Comparison of ENCODE assay signal across 8 cellular contexts in genomic region chrX:108091266-108091877, GRCh38. TPM values are rescaled to one million over a fixed set of nuclear protein-coding genes. Genes with fewer than 3 reads are reported as not detected.
DNase-seq lines count a peak whose midpoint lies in the region; ATAC-seq and TF ChIP-seq lines count a peak whose summit lies in the region.

TSS of gene ATG4A (plus strand) at chrX:108091778. CDS start at chrX:108091827, 49 bp downstream.
TSS of gene PSMD10 (minus strand) at chrX:108091542. CDS start at chrX:108091520, 22 bp downstream.

- H3K4me1 Mint-ChIP-seq in IgD-negative memory B cell, result peaks cover 0 to 5% (median 3%) of the 10 kb centered on the region in 3 donors

- CTCF ChIA-PET in OCI-LY7 (lab: Charles Lee; ENCODE audit: unreplicated experiment), result interaction anchor here (0.6 kb wide), 1 partner anchor 1693 kb away, joined by 3 read pairs; no protein-coding TSS in a partner anchor

- peak within 1 kb of the TSS; percentile 86 for H2AFZ ChIP-seq in OCI-LY7 (ENCODE audit: low read length)

- H3K4me3 ChIP-seq in OCI-LY7 (ENCODE audit: low read depth, low read length, poor library complexity, severe bottlenecking) (peak within 1 kb of the TSS; percentile 83), epithelial cell of esophagus (ENCODE audit: low read length) (peak within 1 kb of the TSS; percentile 70), mononuclear cell (ENCODE audit: low read length) (peak within 1 kb of the TSS; percentile 66)

- intact Hi-C loops in OCI-LY7 (cut with micrococcal nuclease; ENCODE audit: unreplicated experiment), result loop anchor here (5.0 kb wide), 1 partner anchor 1479 kb away; the partner anchor contains the start of gene RADX

- peak within 1 kb of the TSS; percentile 55 for H3K27ac ChIP-seq in OCI-LY7 (ENCODE audit: low read depth, low read length, poor library complexity, severe bottlenecking)

- DNase-seq in DMS153 treated with DMSO at 0.1 percent for 48 hours (lab: John Stamatoyannopoulos, UW; ENCODE audit: unreplicated experiment) (peak; percentile 69), OCI-LY7 (ENCODE audit: low spot score) (peak; percentile 91), activated T-cell treated with anti-CD3 and anti-CD28 coated beads for 1 hour (ENCODE audit: low read depth) (peak; percentile 75), epithelial cell of esophagus (ENCODE audit: low read depth) (peak; percentile 96)
- peak; percentile 72 to 81 for DNase-seq in stimulated activated CD8-positive, alpha-beta memory T cell treated with anti-CD3 and anti-CD28 coated beads, Interleukin-2, amount 100 ng/mL, for 48 hours (ENCODE audit: low read depth in 2 of 2)

- peaks cover 21% of the 10 kb centered on the region for H3K36me3 ChIP-seq in OCI-LY7 (ENCODE audit: insufficient read depth, low read length)

- no peaks in the 10 kb centered on the region for H3K36me3 Mint-ChIP-seq in IgD-negative memory B cell

- BruUV-seq in OCI-LY7 (replicated peaks; lab: Mats Ljungman, UMichigan), result no TSS peak

- H3K27ac Mint-ChIP-seq in IgD-negative memory B cell, result no peak within 1 kb of the TSS

- peak within 1 kb of the TSS; percentile 95 for H3K4me2 ChIP-seq in OCI-LY7 (ENCODE audit: low read length)

- H3K4me1 ChIP-seq in OCI-LY7 (ENCODE audit: insufficient read depth, low read length, poor library complexity, severe bottlenecking), result peaks cover 5% of the 10 kb centered on the region
- peaks cover 9% of the 10 kb centered on the region for H3K4me1 ChIP-seq in mononuclear cell (ENCODE audit: insufficient read depth, low read length)

- H3K4me3 Mint-ChIP-seq in IgD-negative memory B cell, result no peak within 1 kb of the TSS

- H3K9me2 ChIP-seq in OCI-LY7 (ENCODE audit: insufficient read depth, low read length), result no peaks in the 10 kb centered on the region

- peaks cover 24% of the 10 kb centered on the region for H3K79me2 ChIP-seq in OCI-LY7 (ENCODE audit: insufficient read depth, low read depth, low read length)

- no peaks in the 10 kb centered on the region for H3K27me3 Mint-ChIP-seq in IgD-negative memory B cell

- H4K20me1 ChIP-seq in OCI-LY7 (ENCODE audit: insufficient read depth, low read length), result no peaks in the 10 kb centered on the region

- H3K27me3 ChIP-seq in mononuclear cell (ENCODE audit: insufficient read depth, low read length), result no peaks in the 10 kb centered on the region

- peak; percentile 96 for ATAC-seq in GM21619 (IDR thresholded peaks at IDR 0.05; ENCODE audit: unreplicated experiment)

- H3K9me3 ChIP-seq in OCI-LY7 (ENCODE audit: low read length) (no peaks in the 10 kb centered on the region), mononuclear cell (ENCODE audit: low read depth, low read length) (no peaks in the 10 kb centered on the region)

- POLR2A ChIA-PET in OCI-LY7 (lab: Charles Lee), result interaction anchor here (0.8 to 1.0 kb wide), 2 partner anchors 37 to 463 kb away, joined by 3 read pairs; partner anchors contain the start of gene PRPS1

- no peak for TF ChIP-seq CTCF in OCI-LY7 (conservative IDR thresholded peaks at IDR 0.05; ENCODE audit: low read length)
- TF ChIP-seq CTCF in epithelial cell of esophagus (IDR thresholded peaks at IDR 0.05; ENCODE audit: insufficient read depth, low read depth, low read length, missing control alignments), result no peak

- H3K9me3 Mint-ChIP-seq in IgD-negative memory B cell, result no peaks in the 10 kb centered on the region

RNA-seq across cellular contexts. Expression of gene ATG4A, which starts in this region (rescaled TPM):
- 25.1 TPM for polyA plus RNA-seq in IgD-negative memory B cell
- 5.3 and 14.7 TPM in 2 replicates for total RNA-seq in OCI-LY7 (2014; rRNA removed; shearing (Covaris generic))
- total RNA-seq in OCI-LY7 (2022), result 9.9 and 11.6 TPM in 2 replicates
- 4.7 TPM for total RNA-seq in mononuclear cell

RNA-seq across cellular contexts. Expression of gene PSMD10, which starts in this region (rescaled TPM):
- polyA plus RNA-seq in IgD-negative memory B cell, result 50.8 TPM
- total RNA-seq in OCI-LY7 (2014; rRNA removed; shearing (Covaris generic)), result 27.5 and 29.8 TPM in 2 replicates
- total RNA-seq in OCI-LY7 (2022), result 42.7 and 43.9 TPM in 2 replicates
- total RNA-seq in mononuclear cell, result 31.7 TPM

Comparison
In these comparisons a context has a peak if more than half of its experiments do, and no peak if none do; other contexts are left out.
1. Peak in every context shown above with its lines: DNase-seq, ATAC-seq, H3K4me3 ChIP-seq and H3K27ac ChIP-seq.